In genomic region chr7:38546763-38547162, GRCh38 we compare ENCODE assay signal across 1 cellular context.
TF ChIP-seq lines count a peak whose summit lies in the region.

No MANE protein-coding gene starts in this region.

TF ChIP-seq in GM23338, 12 proteins besides CTCF, POLR2A, EP300 and RAD21 (continued from another document):
- TF ChIP-seq ETS1 (IDR thresholded peaks at IDR 0.05) (no peak), ZNF462 (CRISPR knock-in tag; IDR thresholded peaks at IDR 0.05) (no peak), JUNB (IDR thresholded peaks at IDR 0.05; ENCODE audit: unreplicated experiment) (no peak), ZNF114 (CRISPR knock-in tag; IDR thresholded peaks at IDR 0.05) (no peak), EZH2 (IDR thresholded peaks at IDR 0.05; ENCODE audit: low read depth, unreplicated experiment) (no peak)
TF ChIP-seq in GM23338: peak in this region for 0.
